ENCODE assay signal across 28 cellular contexts in the genomic region with DNA sequence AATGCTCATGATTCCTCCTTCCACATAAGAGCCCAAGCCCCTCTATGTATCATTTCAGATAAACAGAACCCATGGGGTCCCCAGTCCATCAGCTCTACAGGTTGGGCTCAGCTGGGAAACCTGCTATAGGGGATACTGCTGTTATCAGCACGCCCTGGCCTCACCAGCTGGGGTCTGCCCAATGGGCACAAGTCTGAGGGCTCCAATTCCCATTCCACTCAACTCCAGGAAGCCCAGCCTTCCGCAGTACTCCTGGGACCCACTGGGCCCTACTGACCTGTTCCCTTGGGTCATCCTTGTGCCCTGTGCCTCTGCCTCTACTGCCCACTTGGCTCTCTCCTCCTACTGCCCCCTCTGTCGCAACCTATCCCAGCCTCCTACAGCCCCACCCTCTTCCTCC. TPM values are rescaled to one million over a fixed set of nuclear protein-coding genes. Genes with fewer than 3 reads are reported as not detected.
"Had no signal": no experiment of that assay in that cellular context is flagged by ENCODE, and none has a peak within 500 bp of the region (broad histone marks: within the 10 kb centered on the region; RNA-seq: fewer than 3 reads in every experiment).

No MANE protein-coding gene starts in this region.

- H3K27ac Mint-ChIP-seq: activated naive CD4-positive, alpha-beta T cell treated with anti-CD3 and anti-CD28 coated beads for 36 hours; activated naive CD8-positive, alpha-beta T cell treated with anti-CD3 and anti-CD28 coated beads for 36 hours; effector memory CD8-positive, alpha-beta T cell; progenitor cell of endocrine pancreas; stimulated activated memory B cell treated with anti-CD40 and anti-IgM and Interleukin-4, amounts not matched to agents 10 μg/mL and 1 μg/mL and 100 μg/mL, for 72 hours; T-helper 1 cell treated with Interleukin-12 subunit alpha and Interleukin-12 subunit beta and Interleukin-4 antibody, amounts not matched to agents 30 μg/mL and 1 μg/mL, for 36 hours had no signal

- H3K4me3 ChIP-seq: adrenal gland, body of pancreas, cardiac muscle cell, skin epidermis, stomach, thyroid gland, upper lobe of left lung, vagina had no signal

- H3K36me3 ChIP-seq: adrenal gland, cardiac muscle cell, neutrophil, stomach, thyroid gland, upper lobe of left lung, vagina had no signal

- H3K4me1 ChIP-seq: body of pancreas, thyroid gland, upper lobe of left lung, vagina had no signal

- H3K36me3 Mint-ChIP-seq: activated naive CD8-positive, alpha-beta T cell treated with anti-CD3 and anti-CD28 coated beads for 36 hours; naive thymus-derived CD8-positive, alpha-beta T cell; stimulated activated memory B cell treated with anti-CD40 and anti-IgM and Interleukin-4, amounts not matched to agents 10 μg/mL and 1 μg/mL and 100 μg/mL, for 72 hours had no signal

- DNase-seq: activated CD4-positive, alpha-beta T cell treated with anti-CD3 and anti-CD28 coated beads for 4 hours; activated CD4-positive, alpha-beta T cell treated with anti-CD3 and anti-CD28 coated beads, Interleukin-2, amount 50 U/mL, for 4 hours; activated naive CD4-positive, alpha-beta T cell treated with anti-CD3 and anti-CD28 coated beads for 36 hours; activated naive CD8-positive, alpha-beta T cell treated with anti-CD3 and anti-CD28 coated beads for 36 hours; activated T-cell treated with anti-CD3 and anti-CD28 coated beads, Interleukin-2, amount 50 U/mL, for 1 hour; body of pancreas; cortex of kidney; effector memory CD8-positive, alpha-beta T cell; erythroblast; foreskin fibroblast; hippocampal formation; kidney; naive thymus-derived CD8-positive, alpha-beta T cell; stimulated activated CD4-positive, alpha-beta T cell treated with anti-CD3 and anti-CD28 coated beads, Interleukin-4, amount 100 ng/mL, for 24 hours; stomach; SW 1271; T-helper 9 cell; thyroid gland had no signal

- H3K9me3 Mint-ChIP-seq: activated naive CD4-positive, alpha-beta T cell treated with anti-CD3 and anti-CD28 coated beads for 36 hours; activated naive CD8-positive, alpha-beta T cell treated with anti-CD3 and anti-CD28 coated beads for 36 hours; effector memory CD8-positive, alpha-beta T cell; naive thymus-derived CD8-positive, alpha-beta T cell; stimulated activated memory B cell treated with anti-CD40 and anti-IgM and Interleukin-4, amounts not matched to agents 10 μg/mL and 1 μg/mL and 100 μg/mL, for 72 hours; T-helper 1 cell treated with Interleukin-12 subunit alpha and Interleukin-12 subunit beta and Interleukin-4 antibody, amounts not matched to agents 30 μg/mL and 1 μg/mL, for 36 hours had no signal

- H3K4me3 Mint-ChIP-seq: activated naive CD4-positive, alpha-beta T cell treated with anti-CD3 and anti-CD28 coated beads for 36 hours; activated naive CD8-positive, alpha-beta T cell treated with anti-CD3 and anti-CD28 coated beads for 36 hours; effector memory CD8-positive, alpha-beta T cell; naive thymus-derived CD8-positive, alpha-beta T cell; stimulated activated memory B cell treated with anti-CD40 and anti-IgM and Interleukin-4, amounts not matched to agents 10 μg/mL and 1 μg/mL and 100 μg/mL, for 72 hours; T-helper 1 cell treated with Interleukin-12 subunit alpha and Interleukin-12 subunit beta and Interleukin-4 antibody, amounts not matched to agents 30 μg/mL and 1 μg/mL, for 36 hours had no signal

- H3K27me3 Mint-ChIP-seq: activated naive CD8-positive, alpha-beta T cell treated with anti-CD3 and anti-CD28 coated beads for 36 hours had no signal

- H3K9me3 ChIP-seq: adrenal gland, body of pancreas, neutrophil, stomach, thyroid gland, upper lobe of left lung, vagina had no signal

- H3K27me3 ChIP-seq: adrenal gland, body of pancreas, cardiac muscle cell, stomach, thyroid gland, upper lobe of left lung, vagina had no signal

- H3K27ac ChIP-seq: adrenal gland, body of pancreas, cardiac muscle cell, neutrophil, skin epidermis, stomach, thyroid gland, upper lobe of left lung, vagina, VCaP had no signal

RNA-seq across cellular contexts. Expression of a gene that starts 43.3 kb away (rescaled TPM):
- total RNA-seq: body of pancreas had no signal

RNA-seq across cellular contexts. Expression of a gene that starts 55.5 kb away (rescaled TPM):
- total RNA-seq: activated naive CD4-positive, alpha-beta T cell treated with anti-CD3 and anti-CD28 coated beads for 36 hours; activated naive CD8-positive, alpha-beta T cell treated with anti-CD3 and anti-CD28 coated beads for 36 hours; adrenal gland; body of pancreas; naive thymus-derived CD8-positive, alpha-beta T cell; thyroid gland had no signal
- polyA plus RNA-seq: naive thymus-derived CD8-positive, alpha-beta T cell had no signal
